ENCODE assay signal across 27 cellular contexts in genomic region chr22:22246706-22247105, GRCh38. TPM values are rescaled to one million over a fixed set of nuclear protein-coding genes. Genes with fewer than 3 reads are reported as not detected.
"Had no signal": no experiment of that assay in that cellular context is flagged by ENCODE, and none has a peak within 500 bp of the region (broad histone marks: within the 10 kb centered on the region; RNA-seq: fewer than 3 reads in every experiment).

No MANE protein-coding gene starts in this region.

- H3K9me3 Mint-ChIP-seq: nephron progenitor cell; stimulated activated naive B cell treated with anti-CD40 and anti-IgM and Interleukin-4, amounts not matched to agents 10 μg/mL and 1 μg/mL and 100 μg/mL, for 72 hours; stimulated activated naive CD8-positive, alpha-beta T cell treated with anti-CD3 and anti-CD28 coated beads, Interleukin-15, amount 100 ng/mL, for 72 hours had no signal

- H3K4me1 ChIP-seq: heart left ventricle, psoas muscle, sigmoid colon, testis, tibial nerve, upper lobe of right lung had no signal

- H3K9me3 ChIP-seq: heart left ventricle, psoas muscle, sigmoid colon, testis, tibial nerve, upper lobe of right lung had no signal

- H3K36me3 ChIP-seq: heart left ventricle, sigmoid colon, tibial nerve, upper lobe of right lung had no signal

- DNase-seq: effector CD8-positive, alpha-beta T cell; heart left ventricle; hippocampal formation; left colon; left ventricle myocardium superior; mesendoderm; naive thymus-derived CD4-positive, alpha-beta T cell; nephron progenitor cell; psoas muscle; sigmoid colon; stimulated activated CD4-positive, alpha-beta T cell treated with anti-CD3 and anti-CD28 coated beads, Interleukin-2, amount 100 ng/mL, for 24 hours; stimulated activated CD4-positive, alpha-beta T cell treated with anti-CD3 and anti-CD28 coated beads, Interleukin-4, amount 100 ng/mL, for 4 hours; stimulated activated naive B cell treated with anti-CD40 and anti-IgM and Interleukin-4, amounts not matched to agents 10 μg/mL and 1 μg/mL and 100 μg/mL, for 72 hours; stimulated activated naive CD8-positive, alpha-beta T cell treated with anti-CD3 and anti-CD28 coated beads, Interleukin-15, amount 100 ng/mL, for 72 hours; testis; upper lobe of right lung had no signal

- H3K4me1 Mint-ChIP-seq: nephron progenitor cell had no signal

- ATAC-seq: heart left ventricle; left colon; left ventricle myocardium superior; naive thymus-derived CD4-positive, alpha-beta T cell; psoas muscle; stimulated activated naive B cell treated with anti-CD40 and anti-IgM and Interleukin-4, amounts not matched to agents 10 μg/mL and 1 μg/mL and 100 μg/mL, for 72 hours; stimulated activated naive CD8-positive, alpha-beta T cell treated with anti-CD3 and anti-CD28 coated beads, Interleukin-15, amount 100 ng/mL, for 72 hours; upper lobe of right lung had no signal

- H3K27me3 Mint-ChIP-seq: stimulated activated naive B cell treated with anti-CD40 and anti-IgM and Interleukin-4, amounts not matched to agents 10 μg/mL and 1 μg/mL and 100 μg/mL, for 72 hours had no signal

- H3K27ac ChIP-seq: coronary artery, heart left ventricle, psoas muscle, sigmoid colon, skin epidermis, testis, tibial nerve, upper lobe of right lung had no signal

- H3K36me3 Mint-ChIP-seq: naive thymus-derived CD4-positive, alpha-beta T cell; stimulated activated naive B cell treated with anti-CD40 and anti-IgM and Interleukin-4, amounts not matched to agents 10 μg/mL and 1 μg/mL and 100 μg/mL, for 72 hours had no signal

- H3K4me3 ChIP-seq: coronary artery, heart left ventricle, psoas muscle, sigmoid colon, skin epidermis, testis, tibial nerve, upper lobe of right lung had no signal

- H3K4me3 Mint-ChIP-seq: naive thymus-derived CD4-positive, alpha-beta T cell; nephron progenitor cell; stimulated activated naive B cell treated with anti-CD40 and anti-IgM and Interleukin-4, amounts not matched to agents 10 μg/mL and 1 μg/mL and 100 μg/mL, for 72 hours; stimulated activated naive CD8-positive, alpha-beta T cell treated with anti-CD3 and anti-CD28 coated beads, Interleukin-15, amount 100 ng/mL, for 72 hours had no signal

- H3K27me3 ChIP-seq: testis had no signal

- H3K27ac Mint-ChIP-seq: naive thymus-derived CD4-positive, alpha-beta T cell; nephron progenitor cell; stimulated activated naive B cell treated with anti-CD40 and anti-IgM and Interleukin-4, amounts not matched to agents 10 μg/mL and 1 μg/mL and 100 μg/mL, for 72 hours; stimulated activated naive CD8-positive, alpha-beta T cell treated with anti-CD3 and anti-CD28 coated beads, Interleukin-15, amount 100 ng/mL, for 72 hours had no signal

RNA-seq across cellular contexts. Expression of gene VPREB1, which starts 2.1 kb away (rescaled TPM):
- total RNA-seq: dermis microvascular lymphatic vessel endothelial cell; fibroblast of lung; frontal cortex; glomerular endothelial cell; heart left ventricle; kidney epithelial cell; left colon; left ventricle myocardium superior; lung microvascular endothelial cell; naive thymus-derived CD4-positive, alpha-beta T cell; omental fat pad; psoas muscle; sigmoid colon; subcutaneous adipose tissue; testis; tibial nerve; upper lobe of right lung had no signal
